8 cellular contexts compared by ENCODE assay signal in genomic region chr1:20440785-20441200, GRCh38. TPM values are rescaled to one million over a fixed set of nuclear protein-coding genes. Genes with fewer than 3 reads are reported as not detected.
DNase-seq lines count a peak whose midpoint lies in the region; ATAC-seq and TF ChIP-seq lines count a peak whose summit lies in the region.

No MANE protein-coding gene starts in this region.

- peak; percentile 92 for ATAC-seq in SK-N-SH treated with all-trans-retinoic acid at 6 μM for 48 hours

- POLR2A ChIA-PET in A673 (lab: Charles Lee; ENCODE audit: low non-redundant PET) = no interaction called here

- TF ChIP-seq CTCF in A673 (conservative IDR thresholded peaks at IDR 0.05; ENCODE audit: low read depth, low read length) = no peak

- H3K4me1 ChIP-seq in A673 (ENCODE audit: insufficient read depth, low read length, poor library complexity, severe bottlenecking) = no peaks in the 10 kb centered on the region

- H3K27me3 ChIP-seq in A673 (replicated peaks; ENCODE audit: insufficient read depth, low read depth, low read length, poor library complexity) (no peaks in the 10 kb centered on the region), H7 (ENCODE audit: control insufficient read depth, insufficient read depth, low read length) (peaks cover 5% of the 10 kb centered on the region; the same call in 1 of the 2 replicates)

- DNase-seq in A673 (ENCODE audit: low spot score) (peak; percentile 61), H7 (peak; percentile 90), anterior cingulate cortex (lab: John Stamatoyannopoulos, UW) (peak in 53 of 58 donors; percentile 23 to 86 (median 60)), iPS DF 19.7 (ENCODE audit: low read depth, low spot score) (peak; percentile 75), OCI-M2 (lab: John Stamatoyannopoulos, UW; ENCODE audit: unreplicated experiment) (no peak), NCI-H2107 treated with DMSO at 0.1 percent for 48 hours (lab: John Stamatoyannopoulos, UW; ENCODE audit: unreplicated experiment) (no peak)
- DNase-seq in stimulated activated CD4-positive, alpha-beta T cell treated with anti-CD3 and anti-CD28 coated beads, Interleukin-2, amount 100 ng/mL, for 48 hours = peak; percentile 42 to 45

- H3K4me3 ChIP-seq in A673 (ENCODE audit: low read depth, low read length, poor library complexity, severe bottlenecking) = no peak overlapping the region
- no peak overlapping the region for H3K4me3 ChIP-seq in H7 (ENCODE audit: insufficient read depth, low read depth, low read length)

- no TSS peak for BruUV-seq in A673 (replicated peaks; lab: Mats Ljungman, UMichigan)

- intact Hi-C loops in A673 (cut with micrococcal nuclease; ENCODE audit: unreplicated experiment) = no loop called here

- H3K27ac ChIP-seq in A673 (ENCODE audit: low read depth, low read length, poor library complexity, severe bottlenecking) = no peak overlapping the region

- H3K9me3 ChIP-seq in A673 (ENCODE audit: low read depth, low read length, poor library complexity, severe bottlenecking) = no peaks in the 10 kb centered on the region

- CTCF ChIA-PET in A673 (lab: Charles Lee) = no interaction called here

- H3K36me3 ChIP-seq in A673 (ENCODE audit: insufficient read depth, low read length, poor library complexity, severe bottlenecking) (no peaks in the 10 kb centered on the region), H7 (replicated peaks; ENCODE audit: control insufficient read depth, insufficient read depth, low read length) (no peaks in the 10 kb centered on the region)

TF ChIP-seq in SK-N-SH treated with all-trans-retinoic acid at 6 μM for 48 hours, 23 proteins besides CTCF, POLR2A, EP300 and RAD21:
- no peak for TF ChIP-seq PPARA (CRISPR knock-in tag; IDR thresholded peaks at IDR 0.05; ENCODE audit: borderline replicate concordance)
- no peak for TF ChIP-seq TOX (CRISPR knock-in tag; IDR thresholded peaks at IDR 0.05; ENCODE audit: borderline replicate concordance)
- TF ChIP-seq TSHZ2 (CRISPR knock-in tag; IDR thresholded peaks at IDR 0.05) = no peak
- TF ChIP-seq PATZ1 (CRISPR knock-in tag; IDR thresholded peaks at IDR 0.05; ENCODE audit: borderline replicate concordance) = no peak
- TF ChIP-seq ZFP3 (CRISPR knock-in tag; IDR thresholded peaks at IDR 0.05) = no peak
- TF ChIP-seq CREB5 (CRISPR knock-in tag; IDR thresholded peaks at IDR 0.05; ENCODE audit: low read depth) = no peak
- no peak for TF ChIP-seq ZNF565 (CRISPR knock-in tag; conservative IDR thresholded peaks at IDR 0.05; ENCODE audit: low read depth)
- no peak for TF ChIP-seq CSDC2 (CRISPR knock-in tag; IDR thresholded peaks at IDR 0.05)
- TF ChIP-seq RARB (CRISPR knock-in tag; IDR thresholded peaks at IDR 0.05) = no peak
- TF ChIP-seq ZNF70 (CRISPR knock-in tag; IDR thresholded peaks at IDR 0.05) = no peak
- TF ChIP-seq POU6F1 (CRISPR knock-in tag; IDR thresholded peaks at IDR 0.05; ENCODE audit: borderline replicate concordance, low read depth) = no peak
- TF ChIP-seq CSRNP3 (CRISPR knock-in tag; IDR thresholded peaks at IDR 0.05) = no peak
- no peak for TF ChIP-seq TCF4 (CRISPR knock-in tag; IDR thresholded peaks at IDR 0.05; ENCODE audit: borderline replicate concordance)
- TF ChIP-seq GLIS3 (CRISPR knock-in tag; IDR thresholded peaks at IDR 0.05) = no peak
- TF ChIP-seq ZC3H10 (CRISPR knock-in tag; IDR thresholded peaks at IDR 0.05) = no peak
- TF ChIP-seq ARNTL (CRISPR knock-in tag; IDR thresholded peaks at IDR 0.05; ENCODE audit: borderline replicate concordance, low read depth) = no peak
- TF ChIP-seq OSR1 (CRISPR knock-in tag; IDR thresholded peaks at IDR 0.05) = no peak
- no peak for TF ChIP-seq ZFP30 (CRISPR knock-in tag; IDR thresholded peaks at IDR 0.05)
TF ChIP-seq in SK-N-SH treated with all-trans-retinoic acid at 6 μM for 48 hours: peak in this region for 0.

RNA-seq across cellular contexts. Expression of gene CAMK2N1, which starts 45.2 kb away (rescaled TPM):
- 0.41 and 0.50 TPM in 2 replicates for total RNA-seq in A673 (2021)
- total RNA-seq in H7 (2014; rRNA removed; shearing (Covaris generic)) = 0.92 and 1.5 TPM in 2 replicates

Comparison
In these comparisons a context has a peak if more than half of its experiments do, and no peak if none do; other contexts are left out.
1. DNase-seq: peak in A673 (single experiment), H7 (single experiment), anterior cingulate cortex (53 of 58), iPS DF 19.7 (single experiment) and stimulated activated CD4-positive, alpha-beta T cell treated with anti-CD3 and anti-CD28 coated beads, Interleukin-2, amount 100 ng/mL, for 48 hours (2 of 2); none in OCI-M2 (single experiment) and NCI-H2107 treated with DMSO at 0.1 percent for 48 hours (single experiment).